In genomic region chr3:105394177-105394576, GRCh38 we compare ENCODE assay signal across 24 cellular contexts. TPM values are rescaled to one million over a fixed set of nuclear protein-coding genes. Genes with fewer than 3 reads are reported as not detected.
DNase-seq lines count a peak whose midpoint lies in the region; ATAC-seq, FAIRE-seq and TF ChIP-seq lines count a peak whose summit lies in the region.
"Had no signal": no experiment of that assay in that cellular context is flagged by ENCODE, and none has a peak within 500 bp of the region (broad histone marks: within the 10 kb centered on the region; RNA-seq: fewer than 3 reads in every experiment).

No MANE protein-coding gene starts in this region.

- H3K36me3 Mint-ChIP-seq in stimulated activated naive B cell treated with anti-CD40 and anti-IgM and Interleukin-4, amounts not matched to agents 10 μg/mL and 1 μg/mL and 100 μg/mL, for 72 hours = peaks cover 29 to 36% of the 10 kb centered on the region in 2 donors
- H3K36me3 Mint-ChIP-seq: natural killer cell had no signal

- peaks cover 15 to 16% of the 10 kb centered on the region in 2 donors for H3K4me1 Mint-ChIP-seq in stimulated activated naive B cell treated with anti-CD40 and anti-IgM and Interleukin-4, amounts not matched to agents 10 μg/mL and 1 μg/mL and 100 μg/mL, for 72 hours
- H3K4me1 Mint-ChIP-seq: natural killer cell had no signal

- H3K36me3 ChIP-seq in HUES64 (ENCODE audit: insufficient read depth, low read length) (0 out of 2 replicates have a peak, but pooled peaks cover 2% of the 10 kb centered on the region), bronchial epithelial cell (ENCODE audit: control insufficient read depth, insufficient read depth, low read length) (no peaks in the 10 kb centered on the region)
- H3K36me3 ChIP-seq: BLaER1, esophagus squamous epithelium, thoracic aorta had no signal

- H3K27ac Mint-ChIP-seq in stimulated activated naive B cell treated with anti-CD40 and anti-IgM and Interleukin-4, amounts not matched to agents 10 μg/mL and 1 μg/mL and 100 μg/mL, for 72 hours = no peak overlapping the region
- H3K27ac Mint-ChIP-seq: activated CD8-positive, alpha-beta T cell treated with anti-CD3 and anti-CD28 coated beads for 36 hours; natural killer cell; T-helper 1 cell treated with Interleukin-12 subunit alpha and Interleukin-12 subunit beta and Interleukin-4 antibody, amounts not matched to agents 30 μg/mL and 1 μg/mL, for 36 hours had no signal

- 78% methylated on average over 7 of the region's 7 CpGs for WGBS in HUES64

- FAIRE-seq in bronchial epithelial cell (lab: Jason Lieb, UNC) = no peak

- no peak for TF ChIP-seq CTCF in bronchial epithelial cell (IDR thresholded peaks at IDR 0.05; ENCODE audit: insufficient read depth, low read length, severe bottlenecking)

- peaks cover 12% of the 10 kb centered on the region; the same call in 1 of the 2 replicates for H3K9me3 ChIP-seq in HUES64 (ENCODE audit: insufficient read depth, low read depth, low read length)
- H3K9me3 ChIP-seq: body of pancreas, psoas muscle had no signal

- H3K4me1 ChIP-seq in HUES64 (ENCODE audit: insufficient read depth, low read length) = peaks cover 20% of the 10 kb centered on the region
- H3K4me1 ChIP-seq: BLaER1, body of pancreas, esophagus squamous epithelium, psoas muscle had no signal

- H3K9me3 Mint-ChIP-seq in stimulated activated naive B cell treated with anti-CD40 and anti-IgM and Interleukin-4, amounts not matched to agents 10 μg/mL and 1 μg/mL and 100 μg/mL, for 72 hours = peaks cover 7 to 17% of the 10 kb centered on the region in 2 donors

- no peak overlapping the region for H3K4me3 ChIP-seq in HUES64 (ENCODE audit: low read length)
- H3K4me3 ChIP-seq in bronchial epithelial cell (ENCODE audit: low read depth, low read length) = no peak overlapping the region
- H3K4me3 ChIP-seq: BLaER1, body of pancreas, esophagus squamous epithelium, lung, psoas muscle, thoracic aorta had no signal

- peak overlapping the region; percentile 14 for H3K27ac ChIP-seq in HUES64 (ENCODE audit: low read depth, low read length)
- H3K27ac ChIP-seq: BLaER1, body of pancreas, esophagus squamous epithelium, psoas muscle, thoracic aorta had no signal

- H3K27me3 ChIP-seq in HUES64 (ENCODE audit: insufficient read depth, low read length) (no peaks in the 10 kb centered on the region), bronchial epithelial cell (ENCODE audit: control insufficient read depth, insufficient read depth, low read length) (no peaks in the 10 kb centered on the region)
- H3K27me3 ChIP-seq: BLaER1, body of pancreas, esophagus squamous epithelium had no signal

- no peak for ATAC-seq in stimulated activated naive B cell treated with anti-CD40 and anti-IgM and Interleukin-4, amounts not matched to agents 10 μg/mL and 1 μg/mL and 100 μg/mL, for 72 hours (replicated peaks)
- ATAC-seq: activated CD8-positive, alpha-beta T cell treated with anti-CD3 and anti-CD28 coated beads for 36 hours; body of pancreas; natural killer cell; psoas muscle had no signal

- DNase-seq in CD1c-positive myeloid dendritic cell (ENCODE audit: extremely low spot score) (peak; percentile 58), bronchial epithelial cell (ENCODE audit: low read depth) (peak; percentile 93), islet precursor cell (peak; percentile 75), cerebellum (ENCODE audit: low spot score) (no peak), kidney tubule cell (ENCODE audit: low spot score) (no peak), NAMALWA (ENCODE audit: low spot score) (no peak)
- no peak for DNase-seq in stimulated activated naive B cell treated with anti-CD40 and anti-IgM and Interleukin-4, amounts not matched to agents 10 μg/mL and 1 μg/mL and 100 μg/mL, for 72 hours
- DNase-seq: activated CD8-positive, alpha-beta T cell treated with anti-CD3 and anti-CD28 coated beads for 36 hours; activated naive CD4-positive, alpha-beta T cell treated with anti-CD3 and anti-CD28 coated beads, Interleukin-2, amount 50 U/mL, for 16 hours; activated T-cell treated with anti-CD3 and anti-CD28 coated beads, Interleukin-2, amount 50 U/mL, for 48 hours; body of pancreas; esophagus squamous epithelium; GF-D8; KBM-7; natural killer cell; NCI-H1092; NCI-H526 treated with DMSO at 0.1 percent for 48 hours; psoas muscle; SIG-M5 had no signal

- no peaks in the 10 kb centered on the region for H3K27me3 Mint-ChIP-seq in stimulated activated naive B cell treated with anti-CD40 and anti-IgM and Interleukin-4, amounts not matched to agents 10 μg/mL and 1 μg/mL and 100 μg/mL, for 72 hours

- H3K9ac ChIP-seq in HUES64 (ENCODE audit: low read depth, low read length) = no peak overlapping the region
- H3K9ac ChIP-seq: BLaER1 had no signal

- no peak overlapping the region for H3K4me3 Mint-ChIP-seq in stimulated activated naive B cell treated with anti-CD40 and anti-IgM and Interleukin-4, amounts not matched to agents 10 μg/mL and 1 μg/mL and 100 μg/mL, for 72 hours
- H3K4me3 Mint-ChIP-seq: activated CD8-positive, alpha-beta T cell treated with anti-CD3 and anti-CD28 coated beads for 36 hours; natural killer cell; T-helper 1 cell treated with Interleukin-12 subunit alpha and Interleukin-12 subunit beta and Interleukin-4 antibody, amounts not matched to agents 30 μg/mL and 1 μg/mL, for 36 hours had no signal

RNA-seq across cellular contexts. Expression of gene ALCAM, which starts 27.5 kb away (rescaled TPM):
- 23.0 TPM for polyA plus RNA-seq in HUES64 (2013, experiment 1 of 2)
- polyA plus RNA-seq in HUES64 (2013, experiment 2 of 2) = 26.2 TPM
- 196 and 294 TPM in 2 replicates for total RNA-seq in bronchial epithelial cell
- 68.6 TPM for total RNA-seq in cerebellum

Comparison
In these comparisons a context has a peak if more than half of its experiments do, and no peak if none do; other contexts are left out.
1. DNase-seq: peak in CD1c-positive myeloid dendritic cell (single experiment), bronchial epithelial cell (single experiment) and islet precursor cell (single experiment); none in cerebellum (single experiment), kidney tubule cell (single experiment), NAMALWA (single experiment) and stimulated activated naive B cell treated with anti-CD40 and anti-IgM and Interleukin-4, amounts not matched to agents 10 μg/mL and 1 μg/mL and 100 μg/mL, for 72 hours (single experiment).